In genomic region chr22:24807284-24807950, GRCh38 we compare ENCODE assay signal across 12 cellular contexts. TPM values are rescaled to one million over a fixed set of nuclear protein-coding genes. Genes with fewer than 3 reads are reported as not detected.
DNase-seq lines count a peak whose midpoint lies in the region; ATAC-seq and TF ChIP-seq lines count a peak whose summit lies in the region.
"Had no signal": no experiment of that assay in that cellular context is flagged by ENCODE, and none has a peak within 500 bp of the region (broad histone marks: within the 10 kb centered on the region; RNA-seq: fewer than 3 reads in every experiment).

No MANE protein-coding gene starts in this region.

- H3K27me3 ChIP-seq in cardiac muscle cell, result peaks cover 11% of the 10 kb centered on the region
- no peaks in the 10 kb centered on the region for H3K27me3 ChIP-seq in uterus

- no peaks in the 10 kb centered on the region for H3K36me3 Mint-ChIP-seq in naive B cell

- no peak for ATAC-seq in naive B cell (ENCODE audit: low read depth in 2 of 2)
- ATAC-seq in HG02798 (IDR thresholded peaks at IDR 0.05; ENCODE audit: poor library complexity, unreplicated experiment), result no peak

- H3K27ac Mint-ChIP-seq in naive B cell, result peak overlapping the region in 1 of 6 donors; percentile 33

- H3K4me1 Mint-ChIP-seq in naive B cell, result peaks cover 0 to 4% (median 3%) of the 10 kb centered on the region in 3 donors

- H3K4me3 ChIP-seq in cardiac muscle cell (no peak overlapping the region), epithelial cell of esophagus (ENCODE audit: low read length) (no peak overlapping the region), uterus (no peak overlapping the region)

- no peak for TF ChIP-seq POLR2A in uterus (IDR thresholded peaks at IDR 0.05)

- peaks cover 0 to 8% (median 0%) of the 10 kb centered on the region in 7 donors for H3K9me3 Mint-ChIP-seq in naive B cell

- H3K9me3 ChIP-seq in cardiac muscle cell (ENCODE audit: low read depth) (no peaks in the 10 kb centered on the region), uterus (no peaks in the 10 kb centered on the region)

- intact Hi-C loops in cardiac septum (cut with DNase I), result no loop called here
- intact Hi-C loops in uterus (cut with DNase I; ENCODE audit: low total_unique reads), result no loop called here

- H3K4me3 Mint-ChIP-seq in naive B cell, result peak overlapping the region; percentile 9 to 64 (median 46)

- no peak overlapping the region for H3K27ac ChIP-seq in cardiac muscle cell
- no peak overlapping the region for H3K27ac ChIP-seq in uterus
- H3K27ac ChIP-seq: HL-60 had no signal

- peaks cover 21 to 53% (median 45%) of the 10 kb centered on the region in 3 donors for H3K27me3 Mint-ChIP-seq in naive B cell

- H3K36me3 ChIP-seq in cardiac muscle cell (no peaks in the 10 kb centered on the region), uterus (no peaks in the 10 kb centered on the region)

- H3K4me1 ChIP-seq in cardiac muscle cell (ENCODE audit: low read depth), result no peaks in the 10 kb centered on the region
- H3K4me1 ChIP-seq in uterus, result no peaks in the 10 kb centered on the region

- peak; percentile 19 to 28 for DNase-seq in cardiac muscle cell (ENCODE audit: low read depth in 1 of 2, low spot score in 1 of 2)
- DNase-seq in cardiac septum (ENCODE audit: low spot score), result no peak
- peak; percentile 16 for DNase-seq in epithelial cell of esophagus (ENCODE audit: low read depth)
- DNase-seq in naive B cell, result no peak
- DNase-seq in uterus, result peak; percentile 20 to 22
- no peak for DNase-seq in SIG-M5 treated with dmso at 0.1 percent for 504 hours (lab: John Stamatoyannopoulos, UW; ENCODE audit: unreplicated experiment)
- DNase-seq in NCI-H1694 treated with DMSO at 0.1 percent for 48 hours (lab: John Stamatoyannopoulos, UW), result no peak
- DNase-seq: NCI-H446 treated with DMSO at 0.1 percent for 48 hours had no signal

- TF ChIP-seq CTCF in cardiac muscle cell (IDR thresholded peaks at IDR 0.05; ENCODE audit: low read depth, low read length), result no peak
- no peak for TF ChIP-seq CTCF in epithelial cell of esophagus (IDR thresholded peaks at IDR 0.05; ENCODE audit: insufficient read depth, low read depth, low read length, missing control alignments)
- TF ChIP-seq CTCF in uterus (IDR thresholded peaks at IDR 0.05), result no peak

RNA-seq across cellular contexts. Expression of gene SGSM1, which starts 1.4 kb away (rescaled TPM):
- total RNA-seq in cardiac muscle cell (0.25 and 0.39 TPM in 2 replicates), cardiac septum (8.0 TPM), uterus (1 to 10 TPM in 3 of 4 donors, under 1 TPM in 1; 0.88 to 4.9 (median 3.0) TPM)
- polyA plus RNA-seq in cardiac muscle cell (not detected in 2 replicates), naive B cell (ENCODE audit: low read depth in 6 of 6) (under 1 TPM in 4 of 6 donors, not detected in 2; 0.13 to 0.97 (median 0.50) TPM)

RNA-seq across cellular contexts. Expression of gene PIWIL3, which starts 32.9 kb away (rescaled TPM):
- total RNA-seq in cardiac muscle cell (not detected in 2 replicates), cardiac septum (not detected), uterus (not detected)
- polyA plus RNA-seq in cardiac muscle cell (not detected in 2 replicates), naive B cell (ENCODE audit: low read depth in 6 of 6) (not detected)
- total RNA-seq: pulmonary artery endothelial cell; T-helper 2 cell treated with Interferon-gamma antibody and Interleukin-4, amounts not matched to agents 100 ng/mL and 5 ng/mL, for 36 hours had no signal

Comparison
In these comparisons a context has a peak if more than half of its experiments do, and no peak if none do; other contexts are left out.
1. DNase-seq: peak in cardiac muscle cell (2 of 2), epithelial cell of esophagus (single experiment) and uterus (2 of 2); none in cardiac septum (single experiment), naive B cell (single experiment), SIG-M5 treated with dmso at 0.1 percent for 504 hours (single experiment) and NCI-H1694 treated with DMSO at 0.1 percent for 48 hours (single experiment).